In genomic region chr10:101889256-101890210, GRCh38 we compare ENCODE assay signal across 10 cellular contexts. TPM values are rescaled to one million over a fixed set of nuclear protein-coding genes. Genes with fewer than 3 reads are reported as not detected.
DNase-seq lines count a peak whose midpoint lies in the region; ATAC-seq and TF ChIP-seq lines count a peak whose summit lies in the region.
"Had no signal": no experiment of that assay in that cellular context is flagged by ENCODE, and none has a peak within 500 bp of the region (broad histone marks: within the 10 kb centered on the region; RNA-seq: fewer than 3 reads in every experiment).

No MANE protein-coding gene starts in this region.

- peak; percentile 9 for DNase-seq in NCI-H2029 (lab: John Stamatoyannopoulos, UW)
- DNase-seq in NCI-H2029 treated with DMSO at 0.1 percent for 48 hours (lab: John Stamatoyannopoulos, UW): no peak
- DNase-seq in HUDEP-2 (lab: John Stamatoyannopoulos, UW; ENCODE audit: unreplicated experiment in 76 of 76): peak in 64 of 76 experiments; percentile 4 to 78 (median 48)
- peak; percentile 68 for DNase-seq in RKO (ENCODE audit: low spot score)
- DNase-seq in activated T-helper 1 cell treated with anti-CD3 and anti-CD28 coated beads, Interleukin-12 subunit alpha, Interleukin-12 subunit beta, Interleukin-2, Interleukin-4 antibody, amounts not matched to agents 30 ng/mL and 10 ng/mL and 1 ng/mL, durations not matched to agents 14 hours and 24 hours and 36 hours (ENCODE audit: low spot score): peak; percentile 52
- DNase-seq in fibroblast of the conjunctiva (ENCODE audit: low read depth): peak; percentile 75
- peak; percentile 90 for DNase-seq in osteoblast (ENCODE audit: insufficient read length, low spot score, missing footprints)
- no peak for DNase-seq in thoracic aorta (ENCODE audit: low spot score)

- H3K9me3 ChIP-seq in osteoblast (ENCODE audit: low read depth, low read length) (no peaks in the 10 kb centered on the region), thoracic aorta (no peaks in the 10 kb centered on the region)
- H3K9me3 ChIP-seq: BLaER1 treated with 17β-estradiol and CSF1 and Interleukin-3, amounts not matched to agents 10 nM and 100 nM had no signal

- H3K4me3 ChIP-seq in osteoblast (ENCODE audit: insufficient read depth, low read length) (no peak overlapping the region), thoracic aorta (no peak overlapping the region)
- H3K4me3 ChIP-seq: BLaER1 treated with 17β-estradiol and CSF1 and Interleukin-3, amounts not matched to agents 10 nM and 100 nM; skin epidermis had no signal

- peak; percentile 20 for ATAC-seq in thoracic aorta (ENCODE audit: insufficient number of reproducible peaks, low FRiP score, low read depth)

- intact Hi-C loops in activated T-helper 1 cell treated with anti-CD3 and anti-CD28 coated beads, Interleukin-12 subunit alpha, Interleukin-12 subunit beta, Interleukin-2, Interleukin-4 antibody, amounts not matched to agents 30 ng/mL and 10 ng/mL and 1 ng/mL, durations not matched to agents 14 hours and 24 hours and 36 hours (cut with micrococcal nuclease): loop anchor here (1.0 kb wide), 3 partner anchors 49 to 184 kb away; no protein-coding TSS in a partner anchor

- H3K36me3 Mint-ChIP-seq in activated T-helper 1 cell treated with anti-CD3 and anti-CD28 coated beads, Interleukin-12 subunit alpha, Interleukin-12 subunit beta, Interleukin-2, Interleukin-4 antibody, amounts not matched to agents 30 ng/mL and 10 ng/mL and 1 ng/mL, durations not matched to agents 14 hours and 24 hours and 36 hours (ENCODE audit: low read depth): peaks cover 5% of the 10 kb centered on the region

- H3K4me1 ChIP-seq in osteoblast (ENCODE audit: insufficient read depth, low read length) (peaks cover 3% of the 10 kb centered on the region), thoracic aorta (ENCODE audit: control insufficient read depth in 1 of 2, low read depth in 2 of 2) (no peaks in the 10 kb centered on the region)

- H3K4me3 Mint-ChIP-seq in activated T-helper 1 cell treated with anti-CD3 and anti-CD28 coated beads, Interleukin-12 subunit alpha, Interleukin-12 subunit beta, Interleukin-2, Interleukin-4 antibody, amounts not matched to agents 30 ng/mL and 10 ng/mL and 1 ng/mL, durations not matched to agents 14 hours and 24 hours and 36 hours: no peak overlapping the region

- H3K27ac Mint-ChIP-seq in activated T-helper 1 cell treated with anti-CD3 and anti-CD28 coated beads, Interleukin-12 subunit alpha, Interleukin-12 subunit beta, Interleukin-2, Interleukin-4 antibody, amounts not matched to agents 30 ng/mL and 10 ng/mL and 1 ng/mL, durations not matched to agents 14 hours and 24 hours and 36 hours: no peak overlapping the region

- no peak overlapping the region for H3K27ac ChIP-seq in osteoblast (ENCODE audit: low read depth, low read length)
- no peak overlapping the region for H3K27ac ChIP-seq in thoracic aorta
- H3K27ac ChIP-seq: BLaER1 treated with 17β-estradiol and CSF1 and Interleukin-3, amounts not matched to agents 10 nM and 100 nM; skin epidermis had no signal

- H3K4me2 ChIP-seq in osteoblast (ENCODE audit: insufficient read depth, low read length): no peak overlapping the region

- H3K9me3 Mint-ChIP-seq in activated T-helper 1 cell treated with anti-CD3 and anti-CD28 coated beads, Interleukin-12 subunit alpha, Interleukin-12 subunit beta, Interleukin-2, Interleukin-4 antibody, amounts not matched to agents 30 ng/mL and 10 ng/mL and 1 ng/mL, durations not matched to agents 14 hours and 24 hours and 36 hours: no peaks in the 10 kb centered on the region

- H3K4me1 Mint-ChIP-seq in activated T-helper 1 cell treated with anti-CD3 and anti-CD28 coated beads, Interleukin-12 subunit alpha, Interleukin-12 subunit beta, Interleukin-2, Interleukin-4 antibody, amounts not matched to agents 30 ng/mL and 10 ng/mL and 1 ng/mL, durations not matched to agents 14 hours and 24 hours and 36 hours (ENCODE audit: low read depth): peaks cover 9% of the 10 kb centered on the region

- H3K27me3 ChIP-seq in osteoblast (ENCODE audit: insufficient read depth, low read length): no peaks in the 10 kb centered on the region
- H3K27me3 ChIP-seq in thoracic aorta (replicated peaks; ENCODE audit: insufficient read depth): no peaks in the 10 kb centered on the region
- H3K27me3 ChIP-seq: BLaER1 treated with 17β-estradiol and CSF1 and Interleukin-3, amounts not matched to agents 10 nM and 100 nM had no signal

- H3K79me2 ChIP-seq in osteoblast (ENCODE audit: insufficient read depth, low read length): no peaks in the 10 kb centered on the region

- no peaks in the 10 kb centered on the region for H4K20me1 ChIP-seq in osteoblast (ENCODE audit: insufficient read depth, low read length)

- TF ChIP-seq CTCF in osteoblast (IDR thresholded peaks at IDR 0.05; ENCODE audit: extremely low read depth, low read depth, low read length) (peak; percentile 96), thoracic aorta (IDR thresholded peaks at IDR 0.05) (peak; percentile 60)

- H3K27me3 Mint-ChIP-seq in activated T-helper 1 cell treated with anti-CD3 and anti-CD28 coated beads, Interleukin-12 subunit alpha, Interleukin-12 subunit beta, Interleukin-2, Interleukin-4 antibody, amounts not matched to agents 30 ng/mL and 10 ng/mL and 1 ng/mL, durations not matched to agents 14 hours and 24 hours and 36 hours (ENCODE audit: insufficient read depth): no peaks in the 10 kb centered on the region

- no peaks in the 10 kb centered on the region for H3K36me3 ChIP-seq in osteoblast (ENCODE audit: insufficient read depth, low read length)
- H3K36me3 ChIP-seq in thoracic aorta: no peaks in the 10 kb centered on the region

- H2AFZ ChIP-seq in osteoblast (ENCODE audit: low read length): no peak overlapping the region

RNA-seq across cellular contexts. Expression of gene KCNIP2, which starts 45.9 kb away (rescaled TPM):
- total RNA-seq in activated T-helper 1 cell treated with anti-CD3 and anti-CD28 coated beads, Interleukin-12 subunit alpha, Interleukin-12 subunit beta, Interleukin-2, Interleukin-4 antibody, amounts not matched to agents 30 ng/mL and 10 ng/mL and 1 ng/mL, durations not matched to agents 14 hours and 24 hours and 36 hours: 1.4 and 2.5 TPM in 2 replicates
- 0.88 and 1.4 TPM in 2 replicates for total RNA-seq in osteoblast
- total RNA-seq in thoracic aorta: 1 to 10 TPM; 1.1 to 1.2 TPM

Comparison
In these comparisons a context has a peak if more than half of its experiments do, and no peak if none do; other contexts are left out.
1. DNase-seq: peak in NCI-H2029 (single experiment), HUDEP-2 (64 of 76), RKO (single experiment), activated T-helper 1 cell treated with anti-CD3 and anti-CD28 coated beads, Interleukin-12 subunit alpha, Interleukin-12 subunit beta, Interleukin-2, Interleukin-4 antibody, amounts not matched to agents 30 ng/mL and 10 ng/mL and 1 ng/mL, durations not matched to agents 14 hours and 24 hours and 36 hours (single experiment), fibroblast of the conjunctiva (single experiment) and osteoblast (single experiment); none in NCI-H2029 treated with DMSO at 0.1 percent for 48 hours (single experiment) and thoracic aorta (single experiment).